23 cellular contexts compared by ENCODE assay signal in genomic region chr10:58839771-58840170, GRCh38.
"Had no signal": no experiment of that assay in that cellular context is flagged by ENCODE, and none has a peak within 500 bp of the region (broad histone marks: within the 10 kb centered on the region; RNA-seq: fewer than 3 reads in every experiment).

No MANE protein-coding gene starts in this region.

- H3K4me3 Mint-ChIP-seq: naive thymus-derived CD4-positive, alpha-beta T cell; stimulated activated naive B cell treated with anti-CD40 and anti-IgM and Interleukin-4, amounts not matched to agents 10 μg/mL and 1 μg/mL and 100 μg/mL, for 72 hours; stimulated activated naive CD8-positive, alpha-beta T cell treated with anti-CD3 and anti-CD28 coated beads, Interleukin-15, amount 100 ng/mL, for 72 hours had no signal

- H3K9me3 ChIP-seq: heart left ventricle, neutrophil, psoas muscle, right lobe of liver, spleen, testis, tibial nerve, upper lobe of right lung, vagina had no signal

- ATAC-seq: esophagus mucosa; heart left ventricle; left colon; left ventricle myocardium superior; naive thymus-derived CD4-positive, alpha-beta T cell; psoas muscle; right lobe of liver; stimulated activated naive B cell treated with anti-CD40 and anti-IgM and Interleukin-4, amounts not matched to agents 10 μg/mL and 1 μg/mL and 100 μg/mL, for 72 hours; stimulated activated naive CD8-positive, alpha-beta T cell treated with anti-CD3 and anti-CD28 coated beads, Interleukin-15, amount 100 ng/mL, for 72 hours; upper lobe of right lung had no signal

- H3K36me3 Mint-ChIP-seq: naive thymus-derived CD4-positive, alpha-beta T cell; stimulated activated naive B cell treated with anti-CD40 and anti-IgM and Interleukin-4, amounts not matched to agents 10 μg/mL and 1 μg/mL and 100 μg/mL, for 72 hours had no signal

- H3K27ac Mint-ChIP-seq: naive thymus-derived CD4-positive, alpha-beta T cell; stimulated activated naive B cell treated with anti-CD40 and anti-IgM and Interleukin-4, amounts not matched to agents 10 μg/mL and 1 μg/mL and 100 μg/mL, for 72 hours; stimulated activated naive CD8-positive, alpha-beta T cell treated with anti-CD3 and anti-CD28 coated beads, Interleukin-15, amount 100 ng/mL, for 72 hours had no signal

- H3K4me1 Mint-ChIP-seq: naive thymus-derived CD4-positive, alpha-beta T cell; stimulated activated naive B cell treated with anti-CD40 and anti-IgM and Interleukin-4, amounts not matched to agents 10 μg/mL and 1 μg/mL and 100 μg/mL, for 72 hours; stimulated activated naive CD8-positive, alpha-beta T cell treated with anti-CD3 and anti-CD28 coated beads, Interleukin-15, amount 100 ng/mL, for 72 hours had no signal

- H3K4me3 ChIP-seq: heart left ventricle, lung, psoas muscle, right lobe of liver, spleen, testis, tibial nerve, upper lobe of right lung, vagina had no signal

- H3K27ac ChIP-seq: heart left ventricle, neutrophil, psoas muscle, right lobe of liver, spleen, testis, tibial nerve, upper lobe of right lung, vagina had no signal

- H3K9me3 Mint-ChIP-seq: stimulated activated naive B cell treated with anti-CD40 and anti-IgM and Interleukin-4, amounts not matched to agents 10 μg/mL and 1 μg/mL and 100 μg/mL, for 72 hours; stimulated activated naive CD8-positive, alpha-beta T cell treated with anti-CD3 and anti-CD28 coated beads, Interleukin-15, amount 100 ng/mL, for 72 hours had no signal

- H3K4me1 ChIP-seq: psoas muscle, right lobe of liver, spleen, testis, upper lobe of right lung, vagina had no signal

- DNase-seq: effector memory CD4-positive, alpha-beta T cell; heart left ventricle; hippocampal formation; left colon; left ventricle myocardium superior; mesenchymal stem cell; naive thymus-derived CD4-positive, alpha-beta T cell; psoas muscle; retina; right lobe of liver; spleen; stimulated activated CD4-positive, alpha-beta T cell treated with anti-CD3 and anti-CD28 coated beads, Interleukin-15, amount 100 ng/mL, for 24 hours; stimulated activated CD4-positive, alpha-beta T cell treated with anti-CD3 and anti-CD28 coated beads, Interleukin-1b, Interleukin-23, amount 100 ng/mL, for 48 hours; stimulated activated CD4-positive, alpha-beta T cell treated with anti-CD3 and anti-CD28 coated beads, Interleukin-4, amount 100 ng/mL, for 24 hours; stimulated activated naive B cell treated with anti-CD40 and anti-IgM and Interleukin-4, amounts not matched to agents 10 μg/mL and 1 μg/mL and 100 μg/mL, for 72 hours; stimulated activated naive CD8-positive, alpha-beta T cell treated with anti-CD3 and anti-CD28 coated beads, Interleukin-15, amount 100 ng/mL, for 72 hours; testis; upper lobe of right lung had no signal

- H3K27me3 ChIP-seq: heart left ventricle, neutrophil, right lobe of liver, spleen, testis, tibial nerve, upper lobe of right lung, vagina had no signal

- H3K36me3 ChIP-seq: heart left ventricle, neutrophil, right lobe of liver, spleen, tibial nerve, upper lobe of right lung, vagina had no signal
